In genomic region chr9:5818424-5819142, GRCh38 we compare ENCODE assay signal across 19 cellular contexts. TPM values are rescaled to one million over a fixed set of nuclear protein-coding genes. Genes with fewer than 3 reads are reported as not detected.
DNase-seq lines count a peak whose midpoint lies in the region; ATAC-seq, FAIRE-seq and TF ChIP-seq lines count a peak whose summit lies in the region.
"Had no signal": no experiment of that assay in that cellular context is flagged by ENCODE, and none has a peak within 500 bp of the region (broad histone marks: within the 10 kb centered on the region; RNA-seq: fewer than 3 reads in every experiment).

No MANE protein-coding gene starts in this region.

- FAIRE-seq in astrocyte (lab: Jason Lieb, UNC), result no peak

- H3K4me3 ChIP-seq in Caco-2 (ENCODE audit: low read depth, low read length) (no peak overlapping the region), astrocyte (ENCODE audit: insufficient read depth, low read depth, low read length) (no peak overlapping the region), parathyroid adenoma (ENCODE audit: low read depth, low read length) (no peak overlapping the region), upper lobe of left lung (no peak overlapping the region), upper lobe of right lung (no peak overlapping the region)
- H3K4me3 ChIP-seq: BLaER1 treated with 17β-estradiol and CSF1 and Interleukin-3, amounts not matched to agents 10 nM and 100 nM; HAP-1; MG63; SJSA1 had no signal

- H3K36me3 Mint-ChIP-seq in Caco-2 (ENCODE audit: insufficient read depth, unreplicated experiment) (peaks cover 19% of the 10 kb centered on the region), HFFc6 (ENCODE audit: low read depth) (peaks cover 4% of the 10 kb centered on the region; the same call in 1 of the 2 replicates), astrocyte (ENCODE audit: low read depth, unreplicated experiment) (no peaks in the 10 kb centered on the region)

- no peak overlapping the region for H3K4me2 ChIP-seq in astrocyte (ENCODE audit: low read length)
- H3K4me2 ChIP-seq in parathyroid adenoma (ENCODE audit: low read length), result peak overlapping the region; percentile 43
- H3K4me2 ChIP-seq: BLaER1 treated with 17β-estradiol and CSF1 and Interleukin-3, amounts not matched to agents 10 nM and 100 nM had no signal

- ATAC-seq in upper lobe of left lung (ENCODE audit: low FRiP score in 2 of 2), result no peak
- ATAC-seq in HG02759 (IDR thresholded peaks at IDR 0.05; ENCODE audit: unreplicated experiment), result no peak
- no peak for ATAC-seq in upper lobe of right lung
- ATAC-seq: Panc1 had no signal

- H3K9ac ChIP-seq in astrocyte (ENCODE audit: low read length) (no peak overlapping the region), parathyroid adenoma (no peak overlapping the region)
- H3K9ac ChIP-seq: BLaER1 treated with 17β-estradiol and CSF1 and Interleukin-3, amounts not matched to agents 10 nM and 100 nM had no signal

- H3K9me3 Mint-ChIP-seq in Caco-2 (ENCODE audit: unreplicated experiment) (no peaks in the 10 kb centered on the region), HFFc6 (no peaks in the 10 kb centered on the region), astrocyte (ENCODE audit: unreplicated experiment) (no peaks in the 10 kb centered on the region)

- no peaks in the 10 kb centered on the region; the same call in 1 of the 2 replicates for H3K36me3 ChIP-seq in Caco-2 (ENCODE audit: control insufficient read depth, insufficient read depth, low read length)
- H3K36me3 ChIP-seq in astrocyte (ENCODE audit: insufficient read depth, low read length), result no peaks in the 10 kb centered on the region
- H3K36me3 ChIP-seq in parathyroid adenoma (ENCODE audit: control insufficient read depth, insufficient read depth, low read length), result peaks cover 2% of the 10 kb centered on the region
- peaks cover 0 to 39% (median 6%) of the 10 kb centered on the region in 4 donors for H3K36me3 ChIP-seq in upper lobe of left lung
- peaks cover 22% of the 10 kb centered on the region for H3K36me3 ChIP-seq in upper lobe of right lung
- H3K36me3 ChIP-seq: MG63, SJSA1 had no signal

- CTCF ChIA-PET in Caco-2 (lab: Charles Lee), result no interaction called here

- H3K4me1 ChIP-seq in Caco-2 (peaks cover 18% of the 10 kb centered on the region), astrocyte (ENCODE audit: insufficient read depth, low read length) (peaks cover 7% of the 10 kb centered on the region), parathyroid adenoma (peaks cover 7% of the 10 kb centered on the region), upper lobe of left lung (no peaks in the 10 kb centered on the region), upper lobe of right lung (no peaks in the 10 kb centered on the region)
- H3K4me1 ChIP-seq: HAP-1, SJSA1 had no signal

- 81 to 94% methylated on average over 2 of the region's 2 CpGs for WGBS in upper lobe of left lung, 2 donors

- H3K27ac ChIP-seq in astrocyte (ENCODE audit: low read depth, low read length), result no peak overlapping the region
- H3K27ac ChIP-seq in parathyroid adenoma, result peak overlapping the region; percentile 76
- no peak overlapping the region for H3K27ac ChIP-seq in upper lobe of left lung
- no peak overlapping the region for H3K27ac ChIP-seq in upper lobe of right lung
- H3K27ac ChIP-seq: BLaER1 treated with 17β-estradiol and CSF1 and Interleukin-3, amounts not matched to agents 10 nM and 100 nM; SJSA1 had no signal

- no peaks in the 10 kb centered on the region for H3K9me3 ChIP-seq in Caco-2
- H3K9me3 ChIP-seq in astrocyte (ENCODE audit: insufficient read depth, low read depth, low read length), result no peaks in the 10 kb centered on the region
- no peaks in the 10 kb centered on the region for H3K9me3 ChIP-seq in parathyroid adenoma (ENCODE audit: control insufficient read depth, low read length)
- H3K9me3 ChIP-seq in upper lobe of left lung, result no peaks in the 10 kb centered on the region
- H3K9me3 ChIP-seq in upper lobe of right lung, result no peaks in the 10 kb centered on the region
- H3K9me3 ChIP-seq: BLaER1 treated with 17β-estradiol and CSF1 and Interleukin-3, amounts not matched to agents 10 nM and 100 nM; HAP-1; MG63; SJSA1 had no signal

- H3K27ac Mint-ChIP-seq in Caco-2 (ENCODE audit: unreplicated experiment) (peak overlapping the region; percentile 87), HFFc6 (peak overlapping the region; percentile 45), astrocyte (ENCODE audit: unreplicated experiment) (peak overlapping the region; percentile 62)

- no peak for TF ChIP-seq EP300 in upper lobe of left lung (IDR thresholded peaks at IDR 0.05)

- intact Hi-C loops in Caco-2 (cut with micrococcal nuclease; ENCODE audit: unreplicated experiment) (loop anchor here (2.0 kb wide), 1 partner anchor 14 kb away; the partner anchor contains the start of gene ERMP1), upper lobe of right lung (cut with DNase I) (no loop called here)

- POLR2A ChIA-PET in Caco-2 (lab: Charles Lee), result no interaction called here

- no peak overlapping the region for H2AFZ ChIP-seq in astrocyte (ENCODE audit: low read depth, low read length)
- H2AFZ ChIP-seq in parathyroid adenoma, result no peak overlapping the region

- H3K4me1 Mint-ChIP-seq in Caco-2 (ENCODE audit: low read depth, unreplicated experiment) (peaks cover 11% of the 10 kb centered on the region), HFFc6 (ENCODE audit: low read depth) (peaks cover 36% of the 10 kb centered on the region), astrocyte (ENCODE audit: low read depth, unreplicated experiment) (peaks cover 13% of the 10 kb centered on the region)

- BruUV-seq in Caco-2 (replicated peaks; lab: Mats Ljungman, UMichigan), result no TSS peak

- H3K27me3 ChIP-seq in Caco-2 (replicated peaks; ENCODE audit: control insufficient read depth, insufficient read depth, low read length) (no peaks in the 10 kb centered on the region), astrocyte (ENCODE audit: insufficient read depth, low read length) (no peaks in the 10 kb centered on the region), parathyroid adenoma (ENCODE audit: control insufficient read depth, insufficient read depth, low read length) (no peaks in the 10 kb centered on the region), upper lobe of left lung (no peaks in the 10 kb centered on the region), upper lobe of right lung (no peaks in the 10 kb centered on the region)
- H3K27me3 ChIP-seq: BLaER1 treated with 17β-estradiol and CSF1 and Interleukin-3, amounts not matched to agents 10 nM and 100 nM; MG63; SJSA1 had no signal

- DNase-seq in Caco-2 (no peak), HFFc6 (no peak), astrocyte (ENCODE audit: low read depth) (no peak), upper lobe of left lung (no peak), upper lobe of right lung (no peak)
- DNase-seq: DMS 273 treated with DMSO at 0.1 percent for 48 hours, DND-41, MG63, NCI-H1048, NCI-H1436, NCI-H2029, NCI-H2171, NCI-H526 had no signal

- peak overlapping the region; percentile 12 for H3K4me3 Mint-ChIP-seq in Caco-2 (ENCODE audit: unreplicated experiment)
- no peak overlapping the region for H3K4me3 Mint-ChIP-seq in HFFc6
- H3K4me3 Mint-ChIP-seq in astrocyte (ENCODE audit: unreplicated experiment), result no peak overlapping the region

- no peaks in the 10 kb centered on the region for H3K27me3 Mint-ChIP-seq in Caco-2 (ENCODE audit: insufficient read depth, unreplicated experiment)
- no peaks in the 10 kb centered on the region for H3K27me3 Mint-ChIP-seq in HFFc6 (ENCODE audit: insufficient read depth)
- no peaks in the 10 kb centered on the region for H3K27me3 Mint-ChIP-seq in astrocyte (ENCODE audit: low read depth, unreplicated experiment)

- H3K79me2 ChIP-seq in astrocyte (ENCODE audit: insufficient read depth, low read length) (no peaks in the 10 kb centered on the region), parathyroid adenoma (no peaks in the 10 kb centered on the region)

- H4K20me1 ChIP-seq in astrocyte (ENCODE audit: insufficient read depth, low read length), result no peaks in the 10 kb centered on the region
- H4K20me1 ChIP-seq: BLaER1 treated with 17β-estradiol and CSF1 and Interleukin-3, amounts not matched to agents 10 nM and 100 nM had no signal

- TF ChIP-seq POLR2A in upper lobe of left lung (IDR thresholded peaks at IDR 0.05), result no peak

- no peak for TF ChIP-seq CTCF in Caco-2 (IDR thresholded peaks at IDR 0.05; ENCODE audit: insufficient read depth in 1 of 2, low read depth in 1 of 2, low read length in 1 of 2, severe bottlenecking in 1 of 2, unreplicated experiment in 1 of 2)
- no peak for TF ChIP-seq CTCF in HFFc6 (IDR thresholded peaks at IDR 0.05)
- no peak for TF ChIP-seq CTCF in astrocyte (IDR thresholded peaks at IDR 0.05; ENCODE audit: insufficient read depth, low read depth, low read length)
- TF ChIP-seq CTCF in parathyroid adenoma (IDR thresholded peaks at IDR 0.05), result no peak
- TF ChIP-seq CTCF in upper lobe of left lung (IDR thresholded peaks at IDR 0.05), result no peak
- no peak for TF ChIP-seq CTCF in upper lobe of right lung (IDR thresholded peaks at IDR 0.05)

RNA-seq across cellular contexts. Expression of gene ERMP1, which starts 14.3 kb away (rescaled TPM):
- total RNA-seq in Caco-2 (2022), result 31.1 and 34.7 TPM in 2 replicates
- total RNA-seq in HFFc6 (2021; fragmentation: NEBNext Ultra II Directional; extraction: Animal tissue kit (Norgen Biotek cat#: 25700)), result 1 to 10 TPM; 5.1 to 7.5 (median 6.8) TPM
- total RNA-seq in astrocyte, result 8.8 and 11.8 TPM in 2 replicates
- 10 to 100 TPM in 5 of 6 donors, 1 to 10 TPM in 1; 8.4 to 27.4 (median 20.5) TPM for total RNA-seq in upper lobe of left lung
- total RNA-seq in upper lobe of right lung, result 34.8 TPM
